17 cellular contexts compared by ENCODE assay signal in the genomic region with DNA sequence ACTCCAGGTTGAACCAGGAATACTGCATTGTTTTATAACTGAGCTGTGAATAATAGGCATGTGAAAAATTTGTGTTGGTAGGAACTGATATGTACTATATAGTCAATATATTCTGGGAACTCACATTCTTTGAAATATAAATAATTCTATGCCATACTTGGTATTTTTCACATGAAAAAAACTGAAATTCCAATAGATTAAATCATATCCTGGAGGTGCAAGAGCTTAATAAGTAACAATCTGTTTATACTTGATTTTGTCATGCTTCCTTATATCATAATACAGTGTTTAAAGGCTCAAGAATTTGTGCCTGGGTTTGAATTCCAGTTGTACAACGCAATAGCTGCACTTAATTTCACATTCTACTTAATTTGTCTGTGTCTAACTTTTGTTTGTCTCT.
DNase-seq lines count a peak whose midpoint lies in the region; ATAC-seq and TF ChIP-seq lines count a peak whose summit lies in the region.
"Had no signal": no experiment of that assay in that cellular context is flagged by ENCODE, and none has a peak within 500 bp of the region (broad histone marks: within the 10 kb centered on the region; RNA-seq: fewer than 3 reads in every experiment).

No MANE protein-coding gene starts in this region.

- H3K4me3 Mint-ChIP-seq in activated CD4-positive, alpha-beta T cell treated with anti-CD3 and anti-CD28 coated beads for 36 hours = no peak overlapping the region
- H3K4me3 Mint-ChIP-seq: stimulated activated naive CD8-positive, alpha-beta T cell treated with anti-CD3 and anti-CD28 coated beads, Interleukin-15, Interleukin-2, amounts not matched to agents 100 ng/mL and 50 ng/mL, for 24 hours had no signal

- no peaks in the 10 kb centered on the region for H3K36me3 Mint-ChIP-seq in activated CD4-positive, alpha-beta T cell treated with anti-CD3 and anti-CD28 coated beads for 36 hours (ENCODE audit: low read depth)

- H3K9me3 ChIP-seq in breast epithelium = no peaks in the 10 kb centered on the region
- no peaks in the 10 kb centered on the region for H3K9me3 ChIP-seq in mammary epithelial cell (replicated peaks; ENCODE audit: insufficient read depth, low read length)
- peaks cover 0 to 6% of the 10 kb centered on the region in 2 donors for H3K9me3 ChIP-seq in uterus
- H3K9me3 ChIP-seq in aorta (ENCODE audit: control insufficient read depth, low read length) = no peaks in the 10 kb centered on the region
- H3K9me3 ChIP-seq in SK-N-SH = no peaks in the 10 kb centered on the region
- H3K9me3 ChIP-seq: SJCRH30 had no signal

- in situ Hi-C loops in mammary epithelial cell (cut with MboI; ENCODE audit: low sequenced_read_pairs in 2 of 2) = no loop called here

- no peaks in the 10 kb centered on the region for H4K20me1 ChIP-seq in mammary epithelial cell (ENCODE audit: insufficient read depth, low read length)
- H4K20me1 ChIP-seq in SK-N-SH (ENCODE audit: insufficient read depth) = no peaks in the 10 kb centered on the region

- no peaks in the 10 kb centered on the region for H3K27me3 Mint-ChIP-seq in activated CD4-positive, alpha-beta T cell treated with anti-CD3 and anti-CD28 coated beads for 36 hours
- H3K27me3 Mint-ChIP-seq: stimulated activated naive CD8-positive, alpha-beta T cell treated with anti-CD3 and anti-CD28 coated beads, Interleukin-15, Interleukin-2, amounts not matched to agents 100 ng/mL and 50 ng/mL, for 24 hours had no signal

- peaks cover 1% of the 10 kb centered on the region for H3K9me3 Mint-ChIP-seq in activated CD4-positive, alpha-beta T cell treated with anti-CD3 and anti-CD28 coated beads for 36 hours (ENCODE audit: low read depth)

- H3K36me3 ChIP-seq in breast epithelium = no peaks in the 10 kb centered on the region
- H3K36me3 ChIP-seq in mammary epithelial cell (ENCODE audit: insufficient read depth, low read length) = no peaks in the 10 kb centered on the region
- H3K36me3 ChIP-seq in uterus = no peaks in the 10 kb centered on the region
- H3K36me3 ChIP-seq in aorta (ENCODE audit: control insufficient read depth in 1 of 2, insufficient read depth in 2 of 2, low read length in 1 of 2) = no peaks in the 10 kb centered on the region
- H3K36me3 ChIP-seq in SK-N-SH (replicated peaks in 1 of 2; ENCODE audit: control insufficient read depth in 1 of 2, insufficient read depth in 2 of 2, low read length in 1 of 2) = no peaks in the 10 kb centered on the region
- H3K36me3 ChIP-seq: SJCRH30 had no signal

- CTCF ChIA-PET in mammary epithelial cell (lab: Charles Lee; ENCODE audit: low non-redundant PET) (no interaction called here), SK-N-SH (lab: Yijun Ruan, JAX) (interaction anchor here (1.0 to 1.6 kb wide), 2 partner anchors 18 to 213 kb away, joined by 3 read pairs; no protein-coding TSS in a partner anchor)
- CTCF ChIA-PET in activated CD4-positive, alpha-beta T cell treated with anti-CD3 and anti-CD28 coated beads for 36 hours (lab: Charles Lee) = no interaction called here

- H3K9ac ChIP-seq in mammary epithelial cell (ENCODE audit: insufficient read depth, low read length) (no peak overlapping the region), SK-N-SH (no peak overlapping the region)

- H3F3A ChIP-seq in SK-N-SH (replicated peaks; ENCODE audit: insufficient read depth) = no peaks in the 10 kb centered on the region

- no peak for TF ChIP-seq RAD21 in SK-N-SH (IDR thresholded peaks at IDR 0.05; ENCODE audit: low read length)

- H3K27ac ChIP-seq in breast epithelium (peak overlapping the region; percentile 58 to 64), mammary epithelial cell (ENCODE audit: insufficient read depth, low read depth, low read length) (no peak overlapping the region), uterus (peak overlapping the region; percentile 86 to 91), aorta (ENCODE audit: low read depth in 1 of 2, low read length in 2 of 2) (no peak overlapping the region), SK-N-SH (ENCODE audit: low read depth in 2 of 2, low read length in 1 of 2) (no peak overlapping the region)
- H3K27ac ChIP-seq: 22Rv1, SJCRH30 had no signal

- H3K4me1 ChIP-seq in breast epithelium (no peaks in the 10 kb centered on the region), mammary epithelial cell (ENCODE audit: insufficient read depth, low read length) (no peaks in the 10 kb centered on the region), uterus (peaks cover 0 to 3% of the 10 kb centered on the region in 2 donors), aorta (ENCODE audit: control insufficient read depth in 1 of 2, insufficient read depth in 2 of 2, low read length in 2 of 2) (no peaks in the 10 kb centered on the region), SK-N-SH (ENCODE audit: control insufficient read depth in 1 of 2, insufficient read depth in 2 of 2, low read depth in 1 of 2, low read length in 1 of 2) (no peaks in the 10 kb centered on the region)

- no peak overlapping the region for H2AFZ ChIP-seq in mammary epithelial cell (ENCODE audit: low read depth, low read length)
- H2AFZ ChIP-seq in SK-N-SH (ENCODE audit: low read depth) = no peak overlapping the region

- H3K9me2 ChIP-seq in SK-N-SH = no peaks in the 10 kb centered on the region

- H3K27me3 ChIP-seq in breast epithelium = no peaks in the 10 kb centered on the region
- no peaks in the 10 kb centered on the region for H3K27me3 ChIP-seq in mammary epithelial cell (ENCODE audit: insufficient read depth, low read length)
- no peaks in the 10 kb centered on the region for H3K27me3 ChIP-seq in uterus
- no peaks in the 10 kb centered on the region for H3K27me3 ChIP-seq in aorta (ENCODE audit: control insufficient read depth in 1 of 2, insufficient read depth in 2 of 2, low read length in 1 of 2)
- no peaks in the 10 kb centered on the region for H3K27me3 ChIP-seq in SK-N-SH (ENCODE audit: insufficient read depth)
- H3K27me3 ChIP-seq: SJCRH30 had no signal

- intact Hi-C loops in breast epithelium (cut with DNase I; ENCODE audit: low total_unique reads) = no loop called here
- intact Hi-C loops in mammary epithelial cell (cut with micrococcal nuclease) = no loop called here
- intact Hi-C loops in uterus (cut with DNase I; ENCODE audit: low total_unique reads) = no loop called here
- intact Hi-C loops in activated CD4-positive, alpha-beta T cell treated with anti-CD3 and anti-CD28 coated beads for 36 hours (cut with DNase I, micrococcal nuclease) = no loop called here
- intact Hi-C loops in aorta (cut with DNase I) = no loop called here

- TF ChIP-seq EP300 in SK-N-SH (IDR thresholded peaks at IDR 0.05; ENCODE audit: borderline replicate concordance in 1 of 2, low read depth in 1 of 2, low read length in 1 of 2) = no peak

- BruUV-seq in mammary epithelial cell (replicated peaks; lab: Mats Ljungman, UMichigan) = no TSS peak

- H3K4me2 ChIP-seq in mammary epithelial cell (ENCODE audit: insufficient read depth, low read depth, low read length) (no peak overlapping the region), SK-N-SH (no peak overlapping the region)

- H3K4me1 Mint-ChIP-seq in activated CD4-positive, alpha-beta T cell treated with anti-CD3 and anti-CD28 coated beads for 36 hours = no peaks in the 10 kb centered on the region

- 68% methylated on average over 1 of the region's 1 CpG for WGBS in mammary epithelial cell (ENCODE audit: low coverage, missing lambda C conversion rate)
- 50 to 73% methylated on average over 1 of the region's 1 CpG for WGBS in aorta, 2 donors
- 30% methylated on average over 1 of the region's 1 CpG for WGBS in SK-N-SH (ENCODE audit: low lambda C conversion rate)

- DNase-seq in breast epithelium (ENCODE audit: low spot score in 2 of 2) (no peak), mammary epithelial cell (no peak), dermis blood vessel endothelial cell (peak; percentile 77), kidney glomerular epithelial cell (lab: John Stamatoyannopoulos, UW) (peak; percentile 27), uterus (no peak), aorta (no peak), SK-N-SH (no peak)
- DNase-seq in activated CD4-positive, alpha-beta T cell treated with anti-CD3 and anti-CD28 coated beads for 36 hours = no peak
- DNase-seq: activated gamma-delta T cell treated with Interleukin-2 at 50 U/mL for 16 hours, cerebellar nuclear complex, kidney, NCI-H2107, SJCRH30 had no signal

- H3K4me3 ChIP-seq in breast epithelium = no peak overlapping the region
- no peak overlapping the region for H3K4me3 ChIP-seq in mammary epithelial cell (replicated peaks in 1 of 3; ENCODE audit: insufficient read depth in 1 of 3, low read depth in 2 of 3, low read length in 3 of 3)
- H3K4me3 ChIP-seq in uterus = no peak overlapping the region
- H3K4me3 ChIP-seq in aorta (ENCODE audit: low read length in 2 of 2) = no peak overlapping the region
- no peak overlapping the region for H3K4me3 ChIP-seq in SK-N-SH (ENCODE audit: low read depth in 2 of 2, low read length in 1 of 2)
- H3K4me3 ChIP-seq: SJCRH30, skin epidermis had no signal

- POLR2A ChIA-PET in activated CD4-positive, alpha-beta T cell treated with anti-CD3 and anti-CD28 coated beads for 36 hours (lab: Charles Lee) = interaction anchor here (0.7 kb wide), 1 partner anchor 423 kb away, joined by 3 read pairs; no protein-coding TSS in a partner anchor
- POLR2A ChIA-PET in SK-N-SH (lab: Yijun Ruan, JAX) = no interaction called here

- no peak for TF ChIP-seq POLR2A in breast epithelium (IDR thresholded peaks at IDR 0.05)
- no peak for TF ChIP-seq POLR2A in uterus (IDR thresholded peaks at IDR 0.05)

- dilution Hi-C loops in mammary epithelial cell (cut with HindIII; ENCODE audit: low sequenced_read_pairs) = no loop called here

- H3K79me2 ChIP-seq in mammary epithelial cell (ENCODE audit: insufficient read depth, low read length) (no peaks in the 10 kb centered on the region), SK-N-SH (ENCODE audit: insufficient read depth) (no peaks in the 10 kb centered on the region)

- ATAC-seq in activated CD4-positive, alpha-beta T cell treated with anti-CD3 and anti-CD28 coated beads for 36 hours = no peak
- ATAC-seq in aorta (ENCODE audit: low FRiP score) = no peak
- ATAC-seq: HCT116 had no signal

- TF ChIP-seq CTCF in breast epithelium (IDR thresholded peaks at IDR 0.05) (no peak), mammary epithelial cell (conservative IDR thresholded peaks at IDR 0.05 in 1 of 2, IDR thresholded peaks at IDR 0.05 in 1 of 2; ENCODE audit: extremely low read depth in 1 of 2, insufficient read depth in 1 of 2, low read depth in 1 of 2, low read length in 2 of 2) (no peak), uterus (IDR thresholded peaks at IDR 0.05) (no peak), SK-N-SH (IDR thresholded peaks at IDR 0.05) (no peak)

- H3K27ac Mint-ChIP-seq in activated CD4-positive, alpha-beta T cell treated with anti-CD3 and anti-CD28 coated beads for 36 hours = no peak overlapping the region
- H3K27ac Mint-ChIP-seq: stimulated activated naive CD8-positive, alpha-beta T cell treated with anti-CD3 and anti-CD28 coated beads, Interleukin-15, Interleukin-2, amounts not matched to agents 100 ng/mL and 50 ng/mL, for 24 hours had no signal

TF ChIP-seq in SK-N-SH, 30 proteins besides CTCF, POLR2A, EP300 and RAD21 (continues in another document):
- TF ChIP-seq, protein P1, sequence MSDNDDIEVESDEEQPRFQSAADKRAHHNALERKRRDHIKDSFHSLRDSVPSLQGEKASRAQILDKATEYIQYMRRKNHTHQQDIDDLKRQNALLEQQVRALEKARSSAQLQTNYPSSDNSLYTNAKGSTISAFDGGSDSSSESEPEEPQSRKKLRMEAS (IDR thresholded peaks at IDR 0.05; ENCODE audit: low read depth) = no peak
- TF ChIP-seq TAF1 (IDR thresholded peaks at IDR 0.05; ENCODE audit: borderline replicate concordance, low read depth, low read length) = no peak

Comparison
In these comparisons a context has a peak if more than half of its experiments do, and no peak if none do; other contexts are left out.
1. H3K27ac ChIP-seq: peak in breast epithelium (2 of 2) and uterus (2 of 2); none in mammary epithelial cell (single experiment), aorta (0 of 2) and SK-N-SH (0 of 2).
2. DNase-seq: peak in dermis blood vessel endothelial cell (single experiment) and kidney glomerular epithelial cell (single experiment); none in breast epithelium (0 of 2), mammary epithelial cell (single experiment), uterus (0 of 2), activated CD4-positive, alpha-beta T cell treated with anti-CD3 and anti-CD28 coated beads for 36 hours (single experiment), aorta (0 of 2) and SK-N-SH (single experiment).